Comparison of ENCODE assay signal across 1 cellular context in genomic region chr12:32379667-32380066, GRCh38.
TF ChIP-seq lines count a peak whose summit lies in the region.

No MANE protein-coding gene starts in this region.

TF ChIP-seq in HepG2, 621 proteins besides CTCF, POLR2A, EP300 and RAD21 (continued from another document):
- peak; percentile 53; the same call in 1 of the 2 replicates for TF ChIP-seq NFE2 (CRISPR knock-in tag; IDR thresholded peaks at IDR 0.05)
- no peak for TF ChIP-seq ZNF407 (CRISPR knock-in tag; IDR thresholded peaks at IDR 0.05; ENCODE audit: not compliant biosample characterization)
- no peak for TF ChIP-seq ZNF597 (CRISPR knock-in tag; IDR thresholded peaks at IDR 0.05)
- TF ChIP-seq NFE2L1 (CRISPR knock-in tag; IDR thresholded peaks at IDR 0.05; ENCODE audit: borderline replicate concordance), result no peak
- TF ChIP-seq PREB (CRISPR knock-in tag; IDR thresholded peaks at IDR 0.05), result no peak
- no peak for TF ChIP-seq MAX (IDR thresholded peaks at IDR 0.05)
- peak; percentile 47; the same call in 1 of the 2 replicates for TF ChIP-seq NFE2L2 (IDR thresholded peaks at IDR 0.05; ENCODE audit: low read length)
- TF ChIP-seq RBFOX2 (IDR thresholded peaks at IDR 0.05; ENCODE audit: low read depth, low read length), result no peak
- TF ChIP-seq MAFF (IDR thresholded peaks at IDR 0.05; ENCODE audit: low read depth, low read length), result peak; percentile 21; the same call in 1 of the 2 replicates
- TF ChIP-seq MAFK (conservative IDR thresholded peaks at IDR 0.05 in 1 of 2, IDR thresholded peaks at IDR 0.05 in 1 of 2; ENCODE audit: low read length in 2 of 2), result peak in 1 of 2 experiments; percentile 18; a peak in 2 of 4 replicates
- 0 out of 2 replicates have a peak, but pooled peaks have one; percentile 23 for TF ChIP-seq CREB1 (IDR thresholded peaks at IDR 0.05)
- TF ChIP-seq CREB1 (CRISPR knock-in tag; IDR thresholded peaks at IDR 0.05), result no peak
- no peak for TF ChIP-seq SP140L (CRISPR knock-in tag; IDR thresholded peaks at IDR 0.05; ENCODE audit: borderline replicate concordance)
